8 cellular contexts compared by ENCODE assay signal in the genomic region with DNA sequence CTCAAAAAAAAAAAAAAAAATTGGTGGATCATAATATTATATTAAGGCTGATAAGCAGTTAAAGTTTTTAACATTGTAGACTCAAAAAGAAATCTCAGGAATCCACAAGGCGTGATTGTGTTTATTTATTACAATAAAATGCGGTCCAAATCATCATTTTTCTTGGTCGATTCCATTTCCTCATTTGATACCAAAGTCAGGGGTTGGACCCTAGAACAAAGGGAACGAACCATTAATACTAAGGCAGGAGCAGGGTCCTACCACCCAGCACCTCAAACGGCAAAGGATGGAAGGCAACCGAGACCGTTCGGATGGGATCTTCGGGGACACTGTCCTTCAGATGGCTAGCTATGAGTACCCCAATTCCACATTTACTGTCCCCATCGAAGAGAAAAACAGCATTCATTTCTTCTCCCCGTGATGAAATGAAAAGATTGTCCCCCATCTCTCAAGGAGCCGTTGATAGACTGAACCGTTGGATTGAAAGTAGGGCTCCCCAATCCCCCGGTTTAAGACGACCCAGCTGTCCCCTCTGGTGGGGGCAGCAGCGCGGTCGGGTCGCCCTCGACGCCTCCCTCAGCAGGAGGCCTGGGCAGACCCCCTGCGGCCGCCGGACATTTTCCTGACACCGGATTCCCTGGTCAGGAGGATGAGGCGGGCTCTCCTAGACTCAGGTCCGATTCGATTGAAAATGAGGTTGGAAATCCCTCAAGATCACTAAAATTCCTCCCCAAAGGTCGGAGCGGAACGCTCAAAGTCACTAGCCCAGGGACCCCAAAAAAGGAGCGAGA. TPM values are rescaled to one million over a fixed set of nuclear protein-coding genes. Genes with fewer than 3 reads are reported as not detected.
DNase-seq lines count a peak whose midpoint lies in the region; ATAC-seq, FAIRE-seq and TF ChIP-seq lines count a peak whose summit lies in the region.

No MANE protein-coding gene starts in this region.

- H3K9me3 Mint-ChIP-seq in neural crest cell, result no peaks in the 10 kb centered on the region

- H3K36me3 ChIP-seq in Panc1 (ENCODE audit: control insufficient read depth, insufficient read depth, low read length), result no peaks in the 10 kb centered on the region

- H3K36me3 Mint-ChIP-seq in neural crest cell (ENCODE audit: low read depth), result no peaks in the 10 kb centered on the region

- peak; percentile 11 for DNase-seq in activated T-cell treated with anti-CD3 and anti-CD28 coated beads for 48 hours (ENCODE audit: low read depth)
- DNase-seq in activated T-cell treated with anti-CD3 and anti-CD28 coated beads, Interleukin-2, amount 50 U/mL, for 48 hours, result no peak
- DNase-seq in Panc1 (ENCODE audit: low read depth, low spot score), result no peak
- no peak for DNase-seq in epithelial cell of esophagus (ENCODE audit: low read depth)
- no peak for DNase-seq in neural crest cell (ENCODE audit: low read depth, low spot score)
- DNase-seq in NCI-H2107 treated with DMSO at 0.1 percent for 48 hours (lab: John Stamatoyannopoulos, UW; ENCODE audit: unreplicated experiment), result no peak
- no peak for DNase-seq in RCC 7860 (ENCODE audit: low spot score)

- no peak for TF ChIP-seq CTCF in Panc1 (IDR thresholded peaks at IDR 0.05)
- no peak for TF ChIP-seq CTCF in epithelial cell of esophagus (IDR thresholded peaks at IDR 0.05; ENCODE audit: insufficient read depth, low read depth, low read length, missing control alignments)
- no peak for TF ChIP-seq CTCF in neural crest cell (conservative IDR thresholded peaks at IDR 0.05)

- peaks cover 11% of the 10 kb centered on the region for H3K27me3 Mint-ChIP-seq in neural crest cell (ENCODE audit: low read depth)

- H3K4me1 Mint-ChIP-seq in neural crest cell, result peaks cover 21% of the 10 kb centered on the region

- CTCF ChIA-PET in Panc1 (lab: Charles Lee), result no interaction called here

- no peaks in the 10 kb centered on the region for H3K27me3 ChIP-seq in Panc1 (ENCODE audit: control insufficient read depth, insufficient read depth, low read length)

- in situ Hi-C loops in Panc1 (cut with HindIII; ENCODE audit: low pct_unique_long_range_greater_than_20kb, low sequenced_read_pairs), result no loop called here

- BruUV-seq in Panc1 (replicated peaks; lab: Mats Ljungman, UMichigan), result TSS peak; percentile 98

- H3K9me3 ChIP-seq in Panc1 (ENCODE audit: control insufficient read depth, insufficient read depth, low read depth, low read length), result no peaks in the 10 kb centered on the region

- H3K4me3 ChIP-seq in Panc1 (ENCODE audit: low read depth in 2 of 2, low read length in 2 of 2) (peak overlapping the region; percentile 55 to 83), epithelial cell of esophagus (ENCODE audit: low read length) (peak overlapping the region; percentile 61)

- peak overlapping the region; percentile 97 for H3K27ac Mint-ChIP-seq in neural crest cell (ENCODE audit: unreplicated experiment)

- POLR2A ChIA-PET in Panc1 (lab: Charles Lee), result no interaction called here

- peak overlapping the region; percentile 81 for H3K27ac ChIP-seq in Panc1 (ENCODE audit: low read length)

- intact Hi-C loops in Panc1 (cut with micrococcal nuclease; ENCODE audit: unreplicated experiment), result no loop called here

- FAIRE-seq in RCC 7860 (lab: Jason Lieb, UNC), result no peak

- ATAC-seq in Panc1 (peak; percentile 52; the same call in 1 of the 2 replicates), HG03442 (IDR thresholded peaks at IDR 0.05; ENCODE audit: unreplicated experiment) (no peak)

- H3K4me1 ChIP-seq in Panc1 (ENCODE audit: control insufficient read depth, insufficient read depth, low read length), result peaks cover 3% of the 10 kb centered on the region; the same call in 1 of the 2 replicates

- peak overlapping the region; percentile 90 for H3K4me3 Mint-ChIP-seq in neural crest cell

RNA-seq across cellular contexts. Expression of a gene that starts 0.6 kb away (rescaled TPM):
- 3.2 TPM for total RNA-seq in Panc1 (2021; ENCODE audit: unreplicated experiment)
- 0.65 TPM for polyA plus RNA-seq in Panc1 (2012; ENCODE audit: insufficient read length)
- total RNA-seq in neural crest cell, result 8.1 and 9.0 TPM in 2 replicates
